ENCODE assay signal across 20 cellular contexts in genomic region chr13:33999830-34000605, GRCh38.
DNase-seq lines count a peak whose midpoint lies in the region; ATAC-seq and TF ChIP-seq lines count a peak whose summit lies in the region.
"Had no signal": no experiment of that assay in that cellular context is flagged by ENCODE, and none has a peak within 500 bp of the region (broad histone marks: within the 10 kb centered on the region; RNA-seq: fewer than 3 reads in every experiment).

No MANE protein-coding gene starts in this region.

- no peaks in the 10 kb centered on the region for H3K9me3 Mint-ChIP-seq in nephron
- H3K9me3 Mint-ChIP-seq: activated CD4-positive, alpha-beta T cell treated with anti-CD3 and anti-CD28 coated beads, Interleukin-2, amount 10 ng/mL, durations not matched to agents 7 days and 5 days; activated naive CD8-positive, alpha-beta T cell treated with anti-CD3 and anti-CD28 coated beads, Interleukin-2, amount 10 ng/mL, durations not matched to agents 7 days and 5 days; activated T-helper 2 cell treated with anti-CD3 and anti-CD28 coated beads, Interferon-gamma antibody, Interleukin-2, Interleukin-4, amounts not matched to agents 10 μg/mL and 5 μg/mL and 100 μg/mL, durations not matched to agents 14 hours and 24 hours and 36 hours; stimulated activated naive B cell treated with anti-CD40 and anti-IgM and Interleukin-4, amounts not matched to agents 10 μg/mL and 1 μg/mL and 100 μg/mL, for 72 hours had no signal

- no peaks in the 10 kb centered on the region for H3K9me2 ChIP-seq in PC-3 (replicated peaks; ENCODE audit: low read length)

- BruUV-seq in PC-3 (replicated peaks; lab: Mats Ljungman, UMichigan), result no TSS peak

- peaks cover 6% of the 10 kb centered on the region for H3F3A ChIP-seq in PC-3 (ENCODE audit: low read length, unreplicated experiment)

- intact Hi-C loops in PC-3 (cut with micrococcal nuclease), result loop anchor here (2.0 kb wide), 2 partner anchors 23 to 77 kb away; no protein-coding TSS in a partner anchor

- peaks cover 75% of the 10 kb centered on the region for H3K4me1 Mint-ChIP-seq in nephron
- H3K4me1 Mint-ChIP-seq: activated CD4-positive, alpha-beta T cell treated with anti-CD3 and anti-CD28 coated beads, Interleukin-2, amount 10 ng/mL, durations not matched to agents 7 days and 5 days; activated naive CD8-positive, alpha-beta T cell treated with anti-CD3 and anti-CD28 coated beads, Interleukin-2, amount 10 ng/mL, durations not matched to agents 7 days and 5 days; immature natural killer cell; stimulated activated naive B cell treated with anti-CD40 and anti-IgM and Interleukin-4, amounts not matched to agents 10 μg/mL and 1 μg/mL and 100 μg/mL, for 72 hours had no signal

- H3K9me3 ChIP-seq in PC-3 (ENCODE audit: low read length), result no peaks in the 10 kb centered on the region
- H3K9me3 ChIP-seq: body of pancreas, left lung had no signal

- H2AFZ ChIP-seq in PC-3 (ENCODE audit: low read length), result peak overlapping the region; percentile 24

- H3K4me2 ChIP-seq in PC-3 (ENCODE audit: low read length), result peak overlapping the region; percentile 34

- no peaks in the 10 kb centered on the region for H4K20me1 ChIP-seq in PC-3 (ENCODE audit: low read length)

- H3K9ac ChIP-seq in PC-3 (ENCODE audit: low read length), result peak overlapping the region; percentile 29; the same call in 1 of the 2 replicates

- peak overlapping the region; percentile 8 to 50 (median 23) for H3K27ac Mint-ChIP-seq in nephron
- H3K27ac Mint-ChIP-seq: activated CD4-positive, alpha-beta T cell treated with anti-CD3 and anti-CD28 coated beads, Interleukin-2, amount 10 ng/mL, durations not matched to agents 7 days and 5 days; activated naive CD8-positive, alpha-beta T cell treated with anti-CD3 and anti-CD28 coated beads, Interleukin-2, amount 10 ng/mL, durations not matched to agents 7 days and 5 days; activated T-helper 2 cell treated with anti-CD3 and anti-CD28 coated beads, Interferon-gamma antibody, Interleukin-2, Interleukin-4, amounts not matched to agents 10 μg/mL and 5 μg/mL and 100 μg/mL, durations not matched to agents 14 hours and 24 hours and 36 hours; immature natural killer cell; stimulated activated naive B cell treated with anti-CD40 and anti-IgM and Interleukin-4, amounts not matched to agents 10 μg/mL and 1 μg/mL and 100 μg/mL, for 72 hours had no signal

- no peak for TF ChIP-seq CTCF in PC-3 (conservative IDR thresholded peaks at IDR 0.05; ENCODE audit: low read depth, low read length)
- no peak for TF ChIP-seq CTCF in nephron (IDR thresholded peaks at IDR 0.05; ENCODE audit: unreplicated experiment in 3 of 3)

- DNase-seq in AG20443 (ENCODE audit: low spot score) (peak; percentile 26), HEK293T (ENCODE audit: extremely low spot score) (no peak), PC-3 (peak; percentile 77), MV-4-11 (lab: John Stamatoyannopoulos, UW) (no peak), glomerular visceral epithelial cell (ENCODE audit: extremely low spot score) (no peak), HuH-7 (ENCODE audit: low spot score) (no peak)
- DNase-seq: activated CD4-positive, alpha-beta T cell treated with anti-CD3 and anti-CD28 coated beads, Interleukin-2, amount 10 ng/mL, durations not matched to agents 7 days and 5 days; activated naive CD8-positive, alpha-beta T cell treated with anti-CD3 and anti-CD28 coated beads, Interleukin-2, amount 10 ng/mL, durations not matched to agents 7 days and 5 days; AML-193; body of pancreas; HCEC 1CT; immature natural killer cell; left lung; NCI-H187; NCI-H510A treated with DMSO at 0.1 percent for 48 hours; SIG-M5; stimulated activated CD4-positive, alpha-beta T cell treated with anti-CD3 and anti-CD28 coated beads, Interleukin-2, amount 100 ng/mL, for 24 hours; stimulated activated naive B cell treated with anti-CD40 and anti-IgM and Interleukin-4, amounts not matched to agents 10 μg/mL and 1 μg/mL and 100 μg/mL, for 72 hours had no signal

- H3K79me2 ChIP-seq in PC-3 (ENCODE audit: low read length), result no peaks in the 10 kb centered on the region

- H3K4me3 Mint-ChIP-seq in nephron, result no peak overlapping the region
- H3K4me3 Mint-ChIP-seq: activated CD4-positive, alpha-beta T cell treated with anti-CD3 and anti-CD28 coated beads, Interleukin-2, amount 10 ng/mL, durations not matched to agents 7 days and 5 days; activated naive CD8-positive, alpha-beta T cell treated with anti-CD3 and anti-CD28 coated beads, Interleukin-2, amount 10 ng/mL, durations not matched to agents 7 days and 5 days; immature natural killer cell; stimulated activated naive B cell treated with anti-CD40 and anti-IgM and Interleukin-4, amounts not matched to agents 10 μg/mL and 1 μg/mL and 100 μg/mL, for 72 hours had no signal

- CTCF ChIA-PET in HEK293T (lab: Yijun Ruan, JAX), result no interaction called here
- CTCF ChIA-PET in PC-3 (lab: Charles Lee), result no interaction called here

- peak; percentile 76 for ATAC-seq in PC-3
- ATAC-seq: body of pancreas; left lung; stimulated activated naive B cell treated with anti-CD40 and anti-IgM and Interleukin-4, amounts not matched to agents 10 μg/mL and 1 μg/mL and 100 μg/mL, for 72 hours had no signal

- H3K36me3 ChIP-seq in PC-3 (ENCODE audit: low read depth, low read length), result no peaks in the 10 kb centered on the region
- H3K36me3 ChIP-seq: left lung had no signal

- no peaks in the 10 kb centered on the region for H3K27me3 ChIP-seq in PC-3 (ENCODE audit: low read length)
- H3K27me3 ChIP-seq: body of pancreas, left lung had no signal

- peaks cover 46% of the 10 kb centered on the region for H3K4me1 ChIP-seq in PC-3 (ENCODE audit: insufficient read depth, low read length)
- H3K4me1 ChIP-seq: body of pancreas, left lung had no signal

- no peaks in the 10 kb centered on the region for H3K36me3 Mint-ChIP-seq in nephron (ENCODE audit: low read depth)
- H3K36me3 Mint-ChIP-seq: activated naive CD8-positive, alpha-beta T cell treated with anti-CD3 and anti-CD28 coated beads, Interleukin-2, amount 10 ng/mL, durations not matched to agents 7 days and 5 days; immature natural killer cell; stimulated activated naive B cell treated with anti-CD40 and anti-IgM and Interleukin-4, amounts not matched to agents 10 μg/mL and 1 μg/mL and 100 μg/mL, for 72 hours had no signal

- no peak overlapping the region for H3K4me3 ChIP-seq in PC-3 (ENCODE audit: low read length)
- H3K4me3 ChIP-seq: body of pancreas, left lung had no signal

- H3K27ac ChIP-seq in PC-3 (ENCODE audit: low read length), result peak overlapping the region; percentile 72
- H3K27ac ChIP-seq: body of pancreas, left lung had no signal

- POLR2A ChIA-PET in HEK293T (lab: Yijun Ruan, JAX) (no interaction called here), PC-3 (lab: Charles Lee; ENCODE audit: unreplicated experiment) (no interaction called here)

- H3K27me3 Mint-ChIP-seq in nephron (ENCODE audit: low read depth), result no peaks in the 10 kb centered on the region
- H3K27me3 Mint-ChIP-seq: activated CD4-positive, alpha-beta T cell treated with anti-CD3 and anti-CD28 coated beads, Interleukin-2, amount 10 ng/mL, durations not matched to agents 7 days and 5 days; activated naive CD8-positive, alpha-beta T cell treated with anti-CD3 and anti-CD28 coated beads, Interleukin-2, amount 10 ng/mL, durations not matched to agents 7 days and 5 days; stimulated activated naive B cell treated with anti-CD40 and anti-IgM and Interleukin-4, amounts not matched to agents 10 μg/mL and 1 μg/mL and 100 μg/mL, for 72 hours had no signal

TF ChIP-seq in HEK293T, 16 proteins besides CTCF, POLR2A, EP300 and RAD21:
- no peak for TF ChIP-seq ELF4 (IDR thresholded peaks at IDR 0.05)
- TF ChIP-seq PKNOX1 (IDR thresholded peaks at IDR 0.05), result peak; percentile 20; the same call in 1 of the 2 replicates

Comparison
In these comparisons a context has a peak if more than half of its experiments do, and no peak if none do; other contexts are left out.
1. DNase-seq: peak in AG20443 (single experiment) and PC-3 (single experiment); none in HEK293T (single experiment), MV-4-11 (single experiment), glomerular visceral epithelial cell (single experiment) and HuH-7 (single experiment).